ENCODE assay signal across 27 cellular contexts in the genomic region with DNA sequence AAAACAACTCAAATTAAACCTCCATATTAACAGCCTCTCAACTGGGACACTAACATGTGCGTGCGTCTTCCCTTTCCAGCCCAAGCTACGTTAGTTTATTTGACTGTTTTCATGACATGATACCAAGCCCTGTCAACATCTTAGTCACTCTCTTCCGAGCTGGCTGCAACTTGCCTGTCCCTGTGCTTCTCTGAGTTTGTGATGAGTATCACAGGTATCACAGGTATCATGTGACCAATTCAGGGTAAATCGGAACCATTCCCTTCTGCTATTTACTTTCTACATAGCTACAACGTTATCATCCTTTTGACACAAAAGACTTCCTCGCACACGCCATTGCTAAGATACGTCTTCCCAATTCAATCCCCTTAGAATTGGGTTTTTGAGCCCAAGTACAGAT.
"Had no signal": no experiment of that assay in that cellular context is flagged by ENCODE, and none has a peak within 500 bp of the region (broad histone marks: within the 10 kb centered on the region; RNA-seq: fewer than 3 reads in every experiment).

No MANE protein-coding gene starts in this region.

- ATAC-seq: activated T-cell treated with anti-CD3 and anti-CD28 coated beads, Interleukin-2, amount 50 U/mL, for 72 hours had no signal

- H3K36me3 Mint-ChIP-seq: activated CD4-positive, alpha-beta memory T cell treated with anti-CD3 and anti-CD28 coated beads for 36 hours; activated naive CD4-positive, alpha-beta T cell treated with anti-CD3 and anti-CD28 coated beads, Interleukin-2, amount 10 ng/mL, durations not matched to agents 7 days and 5 days; activated naive CD8-positive, alpha-beta T cell treated with anti-CD3 and anti-CD28 coated beads for 36 hours had no signal

- H3K36me3 ChIP-seq: MG63, Peyer's patch, SJCRH30 had no signal

- H3K9me3 Mint-ChIP-seq: activated CD4-positive, alpha-beta memory T cell treated with anti-CD3 and anti-CD28 coated beads for 36 hours; activated CD4-positive, alpha-beta T cell treated with anti-CD3 and anti-CD28 coated beads, Interleukin-2, amount 10 ng/mL, durations not matched to agents 7 days and 5 days; activated naive CD4-positive, alpha-beta T cell treated with anti-CD3 and anti-CD28 coated beads, Interleukin-2, amount 10 ng/mL, durations not matched to agents 7 days and 5 days; activated naive CD8-positive, alpha-beta T cell treated with anti-CD3 and anti-CD28 coated beads for 36 hours; activated T-cell treated with anti-CD3 and anti-CD28 coated beads, Interleukin-2, amount 50 U/mL, for 72 hours; activated T-helper 2 cell treated with anti-CD3 and anti-CD28 coated beads, Interferon-gamma antibody, Interleukin-2, Interleukin-4, amounts not matched to agents 10 μg/mL and 5 μg/mL and 100 μg/mL, durations not matched to agents 14 hours and 24 hours and 36 hours had no signal

- H3K27me3 ChIP-seq: MG63, Peyer's patch, SJCRH30 had no signal

- DNase-seq: activated CD4-positive, alpha-beta memory T cell treated with anti-CD3 and anti-CD28 coated beads for 36 hours; activated CD4-positive, alpha-beta T cell treated with anti-CD3 and anti-CD28 coated beads, Interleukin-2, amount 10 ng/mL, durations not matched to agents 7 days and 5 days; activated CD4-positive, CD25-positive, alpha-beta regulatory T cell; activated gamma-delta T cell treated with Interleukin-2 at 50 U/mL for 16 hours; activated naive CD4-positive, alpha-beta T cell treated with anti-CD3 and anti-CD28 coated beads, Interleukin-2, amount 10 ng/mL, durations not matched to agents 7 days and 5 days; activated naive CD8-positive, alpha-beta T cell treated with anti-CD3 and anti-CD28 coated beads for 36 hours; activated T-cell treated with anti-CD3 and anti-CD28 coated beads for 4 hours; activated T-cell treated with anti-CD3 and anti-CD28 coated beads, Interleukin-2, amount 50 U/mL, for 72 hours; caudate nucleus; MG63; MV-4-11; NCI-H1092 treated with DMSO at 0.1 percent for 48 hours; NCI-H1436; NCI-H1694 treated with DMSO at 0.1 percent for 48 hours; NCI-H2081 treated with DMSO at 0.1 percent for 48 hours; NCI-H345; NCI-H510A; NCI-H69; Peyer's patch; Right ventricle myocardium superior; SJCRH30; SK-N-SH; T-helper 1 cell had no signal

- H3K9ac ChIP-seq: KMS-11, SK-N-SH had no signal

- H3K4me3 ChIP-seq: MG63, Peyer's patch, SJCRH30 had no signal

- H3K9me2 ChIP-seq: SK-N-SH had no signal

- H3K27ac ChIP-seq: KMS-11, Peyer's patch, RWPE1, SJCRH30, VCaP had no signal

- H3K9me3 ChIP-seq: MG63, Peyer's patch, SJCRH30, SK-N-SH had no signal

- H3K4me2 ChIP-seq: KMS-11, SK-N-SH had no signal

- H3K4me3 Mint-ChIP-seq: activated CD4-positive, alpha-beta memory T cell treated with anti-CD3 and anti-CD28 coated beads for 36 hours; activated CD4-positive, alpha-beta T cell treated with anti-CD3 and anti-CD28 coated beads, Interleukin-2, amount 10 ng/mL, durations not matched to agents 7 days and 5 days; activated naive CD4-positive, alpha-beta T cell treated with anti-CD3 and anti-CD28 coated beads, Interleukin-2, amount 10 ng/mL, durations not matched to agents 7 days and 5 days; activated naive CD8-positive, alpha-beta T cell treated with anti-CD3 and anti-CD28 coated beads for 36 hours; activated T-cell treated with anti-CD3 and anti-CD28 coated beads, Interleukin-2, amount 50 U/mL, for 72 hours had no signal

- H3K27ac Mint-ChIP-seq: activated CD4-positive, alpha-beta memory T cell treated with anti-CD3 and anti-CD28 coated beads for 36 hours; activated CD4-positive, alpha-beta T cell treated with anti-CD3 and anti-CD28 coated beads, Interleukin-2, amount 10 ng/mL, durations not matched to agents 7 days and 5 days; activated naive CD4-positive, alpha-beta T cell treated with anti-CD3 and anti-CD28 coated beads, Interleukin-2, amount 10 ng/mL, durations not matched to agents 7 days and 5 days; activated naive CD8-positive, alpha-beta T cell treated with anti-CD3 and anti-CD28 coated beads for 36 hours; activated T-cell treated with anti-CD3 and anti-CD28 coated beads, Interleukin-2, amount 50 U/mL, for 72 hours; activated T-helper 2 cell treated with anti-CD3 and anti-CD28 coated beads, Interferon-gamma antibody, Interleukin-2, Interleukin-4, amounts not matched to agents 10 μg/mL and 5 μg/mL and 100 μg/mL, durations not matched to agents 14 hours and 24 hours and 36 hours had no signal
